In genomic region chr16:25066747-25067631, GRCh38 we compare ENCODE assay signal across 1 cellular context.
TF ChIP-seq lines count a peak whose summit lies in the region.

No MANE protein-coding gene starts in this region.

TF ChIP-seq in HepG2, 621 proteins besides CTCF, POLR2A, EP300 and RAD21 (continued from another document and continues in another):
- 0 out of 2 replicates have a peak, but pooled peaks have one; percentile 51 for TF ChIP-seq ZBTB2 (CRISPR knock-in tag; IDR thresholded peaks at IDR 0.05; ENCODE audit: low read depth)
- no peak for TF ChIP-seq HNRNPUL1 (IDR thresholded peaks at IDR 0.05; ENCODE audit: low read depth, low read length)
- no peak; the same call in 1 of the 2 replicates for TF ChIP-seq ZNF770 (CRISPR knock-in tag; IDR thresholded peaks at IDR 0.05)
- 0 out of 2 replicates have a peak, but pooled peaks have one; percentile 46 for TF ChIP-seq ZNF772 (CRISPR knock-in tag; IDR thresholded peaks at IDR 0.05)
- peak; percentile 44 for TF ChIP-seq ZNF609 (CRISPR knock-in tag; IDR thresholded peaks at IDR 0.05; ENCODE audit: borderline replicate concordance)
- TF ChIP-seq ZNF18 (CRISPR knock-in tag; IDR thresholded peaks at IDR 0.05; ENCODE audit: insufficient replicate concordance): peak; percentile 83
- TF ChIP-seq ZGPAT (CRISPR knock-in tag; IDR thresholded peaks at IDR 0.05): peak; percentile 71; the same call in 1 of the 2 replicates
- TF ChIP-seq MBNL3 (CRISPR knock-in tag; conservative IDR thresholded peaks at IDR 0.05): no peak
- TF ChIP-seq NR2F2 (IDR thresholded peaks at IDR 0.05; ENCODE audit: borderline replicate concordance, low read depth): no peak
- peak; percentile 25; the same call in 1 of the 2 replicates for TF ChIP-seq ZFP36L1 (CRISPR knock-in tag; IDR thresholded peaks at IDR 0.05)
- no peak for TF ChIP-seq NR1H2 (CRISPR knock-in tag; IDR thresholded peaks at IDR 0.05; ENCODE audit: borderline replicate concordance, low read depth)
- no peak for TF ChIP-seq RELA (CRISPR knock-in tag; IDR thresholded peaks at IDR 0.05)
- 0 out of 2 replicates have a peak, but pooled peaks have one; percentile 62 for TF ChIP-seq ZNF737 (CRISPR knock-in tag; IDR thresholded peaks at IDR 0.05; ENCODE audit: borderline replicate concordance)
- TF ChIP-seq TBX3 (IDR thresholded peaks at IDR 0.05; ENCODE audit: borderline replicate concordance): no peak
- TF ChIP-seq ZNF274 (CRISPR knock-in tag; IDR thresholded peaks at IDR 0.05): no peak; the same call in 1 of the 2 replicates
- no peak for TF ChIP-seq ZNF432 (CRISPR knock-in tag; IDR thresholded peaks at IDR 0.05; ENCODE audit: borderline replicate concordance)
- no peak; the same call in 1 of the 2 replicates for TF ChIP-seq ZSCAN20 (CRISPR knock-in tag; IDR thresholded peaks at IDR 0.05; ENCODE audit: borderline replicate concordance)
- TF ChIP-seq KAT7 (CRISPR knock-in tag; IDR thresholded peaks at IDR 0.05; ENCODE audit: borderline replicate concordance): no peak
- TF ChIP-seq ZNF138 (CRISPR knock-in tag; IDR thresholded peaks at IDR 0.05; ENCODE audit: low read depth): no peak
- TF ChIP-seq ZNF883 (CRISPR knock-in tag; IDR thresholded peaks at IDR 0.05; ENCODE audit: not compliant biosample characterization): peak; percentile 87
- TF ChIP-seq GATA4 (IDR thresholded peaks at IDR 0.05; ENCODE audit: borderline replicate concordance, low read depth): peak; percentile 68; the same call in 1 of the 2 replicates
- TF ChIP-seq ZNF281 (CRISPR knock-in tag; IDR thresholded peaks at IDR 0.05; ENCODE audit: borderline replicate concordance): no peak
- no peak for TF ChIP-seq IRF1 (CRISPR knock-in tag; IDR thresholded peaks at IDR 0.05; ENCODE audit: low read depth)
- peak; percentile 65 for TF ChIP-seq SP2 (CRISPR knock-in tag; IDR thresholded peaks at IDR 0.05)
- TF ChIP-seq GABPB1 (CRISPR knock-in tag; IDR thresholded peaks at IDR 0.05): peak; percentile 95
- TF ChIP-seq TFDP2 (CRISPR knock-in tag; IDR thresholded peaks at IDR 0.05): peak; percentile 62
- no peak; the same call in 1 of the 2 replicates for TF ChIP-seq ZNF280D (CRISPR knock-in tag; IDR thresholded peaks at IDR 0.05)
- TF ChIP-seq HES4 (CRISPR knock-in tag; IDR thresholded peaks at IDR 0.05; ENCODE audit: borderline replicate concordance): peak; percentile 52; the same call in 1 of the 2 replicates
- TF ChIP-seq SIN3A (IDR thresholded peaks at IDR 0.05; ENCODE audit: borderline replicate concordance, low read depth, low read length): 0 out of 2 replicates have a peak, but pooled peaks have one; percentile 54
- TF ChIP-seq ELF3 (CRISPR knock-in tag; IDR thresholded peaks at IDR 0.05): no peak
- no peak for TF ChIP-seq NCOA5 (CRISPR knock-in tag; IDR thresholded peaks at IDR 0.05)
- peak; percentile 58 for TF ChIP-seq GABPA (IDR thresholded peaks at IDR 0.05; ENCODE audit: low read depth, low read length)
- peak; percentile 77 for TF ChIP-seq GABPA (CRISPR knock-in tag; IDR thresholded peaks at IDR 0.05; ENCODE audit: low read depth)
- no peak for TF ChIP-seq ATAD3A (CRISPR knock-in tag; IDR thresholded peaks at IDR 0.05)
- TF ChIP-seq NR2C2 (CRISPR knock-in tag; IDR thresholded peaks at IDR 0.05; ENCODE audit: borderline replicate concordance): peak; percentile 51; the same call in 1 of the 2 replicates
